Comparison of ENCODE assay signal across 1 cellular context in the genomic region with DNA sequence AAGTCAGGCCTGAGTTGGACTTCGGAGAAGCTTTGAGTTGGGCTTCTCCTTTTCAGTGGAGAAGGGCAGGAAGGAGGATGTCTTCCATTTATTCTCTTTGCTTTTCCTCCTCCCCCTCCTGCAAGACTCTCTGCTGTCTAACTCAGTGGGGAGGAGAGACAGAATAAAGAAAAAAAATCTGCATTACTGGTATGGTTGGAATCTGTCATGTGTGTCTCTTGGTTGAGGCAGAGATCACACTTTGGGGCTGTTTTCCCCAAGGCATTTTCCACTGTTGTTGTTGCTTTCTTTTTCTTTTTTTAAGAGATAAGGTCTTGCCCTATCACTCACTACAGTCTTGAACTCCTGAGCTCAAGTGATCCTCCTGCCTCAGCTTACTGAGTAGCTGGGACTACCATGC.
TF ChIP-seq lines count a peak whose summit lies in the region.

No MANE protein-coding gene starts in this region.

TF ChIP-seq in GM12878, 131 proteins besides CTCF, POLR2A, EP300 and RAD21:
- TF ChIP-seq, protein P1, sequence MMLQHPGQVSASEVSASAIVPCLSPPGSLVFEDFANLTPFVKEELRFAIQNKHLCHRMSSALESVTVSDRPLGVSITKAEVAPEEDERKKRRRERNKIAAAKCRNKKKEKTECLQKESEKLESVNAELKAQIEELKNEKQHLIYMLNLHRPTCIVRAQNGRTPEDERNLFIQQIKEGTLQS (IDR thresholded peaks at IDR 0.05; ENCODE audit: borderline replicate concordance, extremely low read depth, low read depth, low read length) = no peak
- TF ChIP-seq RBBP5 (conservative IDR thresholded peaks at IDR 0.05) (no peak), ZBTB4 (CRISPR knock-in tag; IDR thresholded peaks at IDR 0.05) (no peak), MYB (IDR thresholded peaks at IDR 0.05; ENCODE audit: borderline replicate concordance, low read depth, low read length) (no peak), BHLHE40 (IDR thresholded peaks at IDR 0.05; ENCODE audit: borderline replicate concordance in 1 of 2, low read depth in 2 of 2, low read length in 1 of 2) (no peak), PAX5 (IDR thresholded peaks at IDR 0.05; ENCODE audit: borderline replicate concordance, low read depth, low read length) (no peak), ZBED1 (IDR thresholded peaks at IDR 0.05; ENCODE audit: borderline replicate concordance) (no peak), SIX5 (IDR thresholded peaks at IDR 0.05; ENCODE audit: low read depth, low read length, severe bottlenecking) (no peak), NR2C2 (IDR thresholded peaks at IDR 0.05; ENCODE audit: borderline replicate concordance, control insufficient read depth, insufficient read length, low read depth) (no peak), GABPA (IDR thresholded peaks at IDR 0.05; ENCODE audit: low read depth) (no peak), ZNF207 (IDR thresholded peaks at IDR 0.05; ENCODE audit: borderline replicate concordance) (no peak), IKZF1 (conservative IDR thresholded peaks at IDR 0.05) (no peak), NR2C1 (IDR thresholded peaks at IDR 0.05) (no peak), HDGF (IDR thresholded peaks at IDR 0.05) (no peak), KLF5 (IDR thresholded peaks at IDR 0.05; ENCODE audit: partially characterized antibody) (no peak), NFYA (IDR thresholded peaks at IDR 0.05; ENCODE audit: borderline replicate concordance, low read depth, low read length) (no peak), RAD51 (IDR thresholded peaks at IDR 0.05) (no peak), PAX8 (IDR thresholded peaks at IDR 0.05) (no peak)
- TF ChIP-seq, protein P2, sequence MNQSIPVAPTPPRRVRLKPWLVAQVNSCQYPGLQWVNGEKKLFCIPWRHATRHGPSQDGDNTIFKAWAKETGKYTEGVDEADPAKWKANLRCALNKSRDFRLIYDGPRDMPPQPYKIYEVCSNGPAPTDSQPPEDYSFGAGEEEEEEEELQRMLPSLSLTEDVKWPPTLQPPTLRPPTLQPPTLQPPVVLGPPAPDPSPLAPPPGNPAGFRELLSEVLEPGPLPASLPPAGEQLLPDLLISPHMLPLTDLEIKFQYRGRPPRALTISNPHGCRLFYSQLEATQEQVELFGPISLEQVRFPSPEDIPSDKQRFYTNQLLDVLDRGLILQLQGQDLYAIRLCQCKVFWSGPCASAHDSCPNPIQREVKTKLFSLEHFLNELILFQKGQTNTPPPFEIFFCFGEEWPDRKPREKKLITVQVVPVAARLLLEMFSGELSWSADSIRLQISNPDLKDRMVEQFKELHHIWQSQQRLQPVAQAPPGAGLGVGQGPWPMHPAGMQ (IDR thresholded peaks at IDR 0.05; ENCODE audit: borderline replicate concordance) = no peak
- TF ChIP-seq, protein P3, sequence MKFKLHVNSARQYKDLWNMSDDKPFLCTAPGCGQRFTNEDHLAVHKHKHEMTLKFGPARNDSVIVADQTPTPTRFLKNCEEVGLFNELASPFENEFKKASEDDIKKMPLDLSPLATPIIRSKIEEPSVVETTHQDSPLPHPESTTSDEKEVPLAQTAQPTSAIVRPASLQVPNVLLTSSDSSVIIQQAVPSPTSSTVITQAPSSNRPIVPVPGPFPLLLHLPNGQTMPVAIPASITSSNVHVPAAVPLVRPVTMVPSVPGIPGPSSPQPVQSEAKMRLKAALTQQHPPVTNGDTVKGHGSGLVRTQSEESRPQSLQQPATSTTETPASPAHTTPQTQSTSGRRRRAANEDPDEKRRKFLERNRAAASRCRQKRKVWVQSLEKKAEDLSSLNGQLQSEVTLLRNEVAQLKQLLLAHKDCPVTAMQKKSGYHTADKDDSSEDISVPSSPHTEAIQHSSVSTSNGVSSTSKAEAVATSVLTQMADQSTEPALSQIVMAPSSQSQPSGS (IDR thresholded peaks at IDR 0.05; ENCODE audit: low read length) = no peak
